In genomic region chr20:35015863-35016193, GRCh38 we compare ENCODE assay signal across 25 cellular contexts.
DNase-seq lines count a peak whose midpoint lies in the region; ATAC-seq and TF ChIP-seq lines count a peak whose summit lies in the region.
"Had no signal": no experiment of that assay in that cellular context is flagged by ENCODE, and none has a peak within 500 bp of the region (broad histone marks: within the 10 kb centered on the region; RNA-seq: fewer than 3 reads in every experiment).

No MANE protein-coding gene starts in this region.

- DNase-seq in activated CD8-positive, alpha-beta T cell treated with anti-CD3 and anti-CD28 coated beads for 36 hours, result no peak
- DNase-seq in activated CD8-positive, alpha-beta T cell treated with anti-CD3 and anti-CD28 coated beads, Interleukin-2, amount 10 ng/mL, durations not matched to agents 7 days and 5 days, result no peak
- no peak for DNase-seq in activated CD4-positive, alpha-beta memory T cell treated with anti-CD3 and anti-CD28 coated beads for 36 hours
- no peak for DNase-seq in lower lobe of right lung
- DNase-seq: activated CD4-positive, alpha-beta T cell treated with anti-CD3 and anti-CD28 coated beads for 1 hour; central memory CD4-positive, alpha-beta T cell; COR-L47; NCI-H1436; NCI-H2081 treated with DMSO at 0.1 percent for 48 hours; NCI-H2227 treated with DMSO at 0.1 percent for 48 hours; NCI-H526; occipital lobe; SHP77 treated with DMSO at 0.1 percent for 48 hours; stimulated activated CD4-positive, alpha-beta T cell treated with anti-CD3 and anti-CD28 coated beads, Interleukin-4, amount 100 ng/mL, for 24 hours had no signal

- H3K27me3 Mint-ChIP-seq in activated CD8-positive, alpha-beta T cell treated with anti-CD3 and anti-CD28 coated beads for 36 hours, result no peaks in the 10 kb centered on the region
- H3K27me3 Mint-ChIP-seq in activated CD8-positive, alpha-beta T cell treated with anti-CD3 and anti-CD28 coated beads, Interleukin-2, amount 10 ng/mL, durations not matched to agents 7 days and 5 days (ENCODE audit: low read depth), result no peaks in the 10 kb centered on the region
- H3K27me3 Mint-ChIP-seq in activated CD4-positive, alpha-beta memory T cell treated with anti-CD3 and anti-CD28 coated beads for 36 hours, result no peaks in the 10 kb centered on the region
- H3K27me3 Mint-ChIP-seq: activated naive CD4-positive, alpha-beta T cell treated with anti-CD3 and anti-CD28 coated beads, Interleukin-2, amount 50 U/mL, for 24 hours; dendritic cell treated with granulocyte-macrophage colony-stimulating factor and Interleukin-4, amounts not matched to agents 40 ng/mL and 50 ng/mL, for 4 days; naive thymus-derived CD8-positive, alpha-beta T cell had no signal

- H3K4me3 ChIP-seq in lower lobe of right lung (no peak overlapping the region), skeletal muscle tissue (ENCODE audit: low read length in 3 of 3) (peak overlapping the region in 1 of 3 donors; percentile 17)
- H3K4me3 ChIP-seq: HAP-1 had no signal

- CTCF ChIA-PET in activated CD8-positive, alpha-beta T cell treated with anti-CD3 and anti-CD28 coated beads for 36 hours (lab: Charles Lee), result no interaction called here
- CTCF ChIA-PET in activated CD8-positive, alpha-beta T cell treated with anti-CD3 and anti-CD28 coated beads, Interleukin-2, amount 10 ng/mL, durations not matched to agents 7 days and 5 days (lab: Charles Lee), result interaction anchor here (1.7 kb wide), 1 partner anchor 15 kb away, joined by 4 read pairs; no protein-coding TSS in a partner anchor
- CTCF ChIA-PET in activated CD4-positive, alpha-beta memory T cell treated with anti-CD3 and anti-CD28 coated beads for 36 hours (lab: Charles Lee), result no interaction called here

- peak overlapping the region; percentile 12 for H3K27ac ChIP-seq in lower lobe of right lung
- H3K27ac ChIP-seq in skeletal muscle tissue (ENCODE audit: low read depth, low read length), result peak overlapping the region; percentile 25
- H3K27ac ChIP-seq: 22Rv1, C4-2B had no signal

- TF ChIP-seq CTCF in activated CD8-positive, alpha-beta T cell treated with anti-CD3 and anti-CD28 coated beads for 36 hours (IDR thresholded peaks at IDR 0.05), result no peak
- no peak for TF ChIP-seq CTCF in lower lobe of right lung (IDR thresholded peaks at IDR 0.05)

- H3K36me3 ChIP-seq in lower lobe of right lung (peaks cover 100% of the 10 kb centered on the region), skeletal muscle tissue (ENCODE audit: control insufficient read depth in 3 of 3, insufficient read depth in 3 of 3, low read length in 3 of 3) (peaks cover 31 to 41% (median 33%) of the 10 kb centered on the region in 3 donors)

- H3K4me1 ChIP-seq in lower lobe of right lung, result peaks cover 12% of the 10 kb centered on the region
- H3K4me1 ChIP-seq in skeletal muscle tissue (ENCODE audit: control insufficient read depth in 3 of 3, insufficient read depth in 3 of 3, low read length in 3 of 3), result peaks cover 48 to 53% (median 50%) of the 10 kb centered on the region in 3 donors
- H3K4me1 ChIP-seq: HAP-1 had no signal

- H3K27ac Mint-ChIP-seq in activated CD8-positive, alpha-beta T cell treated with anti-CD3 and anti-CD28 coated beads for 36 hours, result peak overlapping the region; percentile 32
- H3K27ac Mint-ChIP-seq in activated CD8-positive, alpha-beta T cell treated with anti-CD3 and anti-CD28 coated beads, Interleukin-2, amount 10 ng/mL, durations not matched to agents 7 days and 5 days, result no peak overlapping the region
- peak overlapping the region; percentile 1 for H3K27ac Mint-ChIP-seq in activated CD4-positive, alpha-beta memory T cell treated with anti-CD3 and anti-CD28 coated beads for 36 hours
- H3K27ac Mint-ChIP-seq: activated naive CD4-positive, alpha-beta T cell treated with anti-CD3 and anti-CD28 coated beads, Interleukin-2, amount 50 U/mL, for 24 hours; dendritic cell treated with granulocyte-macrophage colony-stimulating factor and Interleukin-4, amounts not matched to agents 40 ng/mL and 50 ng/mL, for 4 days had no signal

- peaks cover 16% of the 10 kb centered on the region for H3K36me3 Mint-ChIP-seq in activated CD8-positive, alpha-beta T cell treated with anti-CD3 and anti-CD28 coated beads for 36 hours (ENCODE audit: low read depth)
- peaks cover 32% of the 10 kb centered on the region for H3K36me3 Mint-ChIP-seq in activated CD8-positive, alpha-beta T cell treated with anti-CD3 and anti-CD28 coated beads, Interleukin-2, amount 10 ng/mL, durations not matched to agents 7 days and 5 days (ENCODE audit: low read depth)
- H3K36me3 Mint-ChIP-seq in activated CD4-positive, alpha-beta memory T cell treated with anti-CD3 and anti-CD28 coated beads for 36 hours, result peaks cover 21% of the 10 kb centered on the region

- no peaks in the 10 kb centered on the region for H3K9me3 Mint-ChIP-seq in activated CD8-positive, alpha-beta T cell treated with anti-CD3 and anti-CD28 coated beads for 36 hours
- H3K9me3 Mint-ChIP-seq in activated CD8-positive, alpha-beta T cell treated with anti-CD3 and anti-CD28 coated beads, Interleukin-2, amount 10 ng/mL, durations not matched to agents 7 days and 5 days (ENCODE audit: insufficient read depth), result no peaks in the 10 kb centered on the region
- H3K9me3 Mint-ChIP-seq in activated CD4-positive, alpha-beta memory T cell treated with anti-CD3 and anti-CD28 coated beads for 36 hours, result no peaks in the 10 kb centered on the region
- H3K9me3 Mint-ChIP-seq: activated naive CD4-positive, alpha-beta T cell treated with anti-CD3 and anti-CD28 coated beads, Interleukin-2, amount 50 U/mL, for 24 hours; dendritic cell treated with granulocyte-macrophage colony-stimulating factor and Interleukin-4, amounts not matched to agents 40 ng/mL and 50 ng/mL, for 4 days; naive thymus-derived CD8-positive, alpha-beta T cell had no signal

- H3K9ac ChIP-seq in skeletal muscle tissue (ENCODE audit: low read depth in 1 of 3, low read length in 3 of 3), result peak overlapping the region in 1 of 3 donors; percentile 50

- H3K27me3 ChIP-seq in lower lobe of right lung (ENCODE audit: low read depth), result no peaks in the 10 kb centered on the region
- no peaks in the 10 kb centered on the region for H3K27me3 ChIP-seq in skeletal muscle tissue (ENCODE audit: control insufficient read depth in 3 of 3, insufficient read depth in 3 of 3, low read length in 3 of 3)

- POLR2A ChIA-PET in activated CD8-positive, alpha-beta T cell treated with anti-CD3 and anti-CD28 coated beads for 36 hours (lab: Charles Lee), result interaction anchor here (0.9 kb wide), 1 partner anchor 21 kb away, joined by 3 read pairs; no protein-coding TSS in a partner anchor
- POLR2A ChIA-PET in activated CD8-positive, alpha-beta T cell treated with anti-CD3 and anti-CD28 coated beads, Interleukin-2, amount 10 ng/mL, durations not matched to agents 7 days and 5 days (lab: Charles Lee), result no interaction called here
- POLR2A ChIA-PET in activated CD4-positive, alpha-beta memory T cell treated with anti-CD3 and anti-CD28 coated beads for 36 hours (lab: Charles Lee), result no interaction called here

- H3K9me3 ChIP-seq in lower lobe of right lung, result no peaks in the 10 kb centered on the region
- H3K9me3 ChIP-seq in skeletal muscle tissue (ENCODE audit: control insufficient read depth in 3 of 3, low read length in 3 of 3), result no peaks in the 10 kb centered on the region
- H3K9me3 ChIP-seq: HAP-1 had no signal

- ATAC-seq in activated CD8-positive, alpha-beta T cell treated with anti-CD3 and anti-CD28 coated beads for 36 hours, result no peak
- ATAC-seq in activated CD8-positive, alpha-beta T cell treated with anti-CD3 and anti-CD28 coated beads, Interleukin-2, amount 10 ng/mL, durations not matched to agents 7 days and 5 days, result no peak
- no peak for ATAC-seq in lower lobe of right lung
- ATAC-seq in HG03095 (IDR thresholded peaks at IDR 0.05; ENCODE audit: unreplicated experiment), result no peak
- no peak for ATAC-seq in HG02970 (IDR thresholded peaks at IDR 0.05; ENCODE audit: low FRiP score, unreplicated experiment)
- no peak for ATAC-seq in GM19395 (IDR thresholded peaks at IDR 0.05; ENCODE audit: unreplicated experiment)
- ATAC-seq: naive thymus-derived CD8-positive, alpha-beta T cell; Panc1 had no signal

- no peak overlapping the region for H3K4me3 Mint-ChIP-seq in activated CD8-positive, alpha-beta T cell treated with anti-CD3 and anti-CD28 coated beads for 36 hours
- H3K4me3 Mint-ChIP-seq in activated CD8-positive, alpha-beta T cell treated with anti-CD3 and anti-CD28 coated beads, Interleukin-2, amount 10 ng/mL, durations not matched to agents 7 days and 5 days, result no peak overlapping the region
- H3K4me3 Mint-ChIP-seq in activated CD4-positive, alpha-beta memory T cell treated with anti-CD3 and anti-CD28 coated beads for 36 hours, result no peak overlapping the region
- H3K4me3 Mint-ChIP-seq: activated naive CD4-positive, alpha-beta T cell treated with anti-CD3 and anti-CD28 coated beads, Interleukin-2, amount 50 U/mL, for 24 hours; dendritic cell treated with granulocyte-macrophage colony-stimulating factor and Interleukin-4, amounts not matched to agents 40 ng/mL and 50 ng/mL, for 4 days; naive thymus-derived CD8-positive, alpha-beta T cell had no signal

- intact Hi-C loops in activated CD8-positive, alpha-beta T cell treated with anti-CD3 and anti-CD28 coated beads for 36 hours (cut with micrococcal nuclease), result no loop called here
- intact Hi-C loops in activated CD4-positive, alpha-beta memory T cell treated with anti-CD3 and anti-CD28 coated beads for 36 hours (cut with micrococcal nuclease), result no loop called here
- intact Hi-C loops in lower lobe of right lung (cut with DNase I), result no loop called here

- H3K4me1 Mint-ChIP-seq in activated CD8-positive, alpha-beta T cell treated with anti-CD3 and anti-CD28 coated beads for 36 hours (ENCODE audit: low read depth), result no peaks in the 10 kb centered on the region
- no peaks in the 10 kb centered on the region for H3K4me1 Mint-ChIP-seq in activated CD8-positive, alpha-beta T cell treated with anti-CD3 and anti-CD28 coated beads, Interleukin-2, amount 10 ng/mL, durations not matched to agents 7 days and 5 days (ENCODE audit: low read depth)
- no peaks in the 10 kb centered on the region for H3K4me1 Mint-ChIP-seq in activated CD4-positive, alpha-beta memory T cell treated with anti-CD3 and anti-CD28 coated beads for 36 hours (ENCODE audit: low read depth)
- H3K4me1 Mint-ChIP-seq: activated naive CD4-positive, alpha-beta T cell treated with anti-CD3 and anti-CD28 coated beads, Interleukin-2, amount 50 U/mL, for 24 hours had no signal
